ENCODE assay signal across 1 cellular context in genomic region chr12:48352157-48352775, GRCh38.
TF ChIP-seq lines count a peak whose summit lies in the region.

No MANE protein-coding gene starts in this region.

TF ChIP-seq in K562, 482 proteins besides CTCF, POLR2A, EP300 and RAD21 (continued from another document and continues in another):
- TF ChIP-seq MGA (IDR thresholded peaks at IDR 0.05), result peak; percentile 87
- no peak for TF ChIP-seq BRF2 (IDR thresholded peaks at IDR 0.05; ENCODE audit: borderline replicate concordance, insufficient read depth, insufficient read length)
- no peak for TF ChIP-seq NCOA6 (IDR thresholded peaks at IDR 0.05)
- TF ChIP-seq SMARCA4 (IDR thresholded peaks at IDR 0.05), result peak; percentile 62; the same call in 1 of the 2 replicates
- no peak for TF ChIP-seq FOXO4 (CRISPR knock-in tag; IDR thresholded peaks at IDR 0.05)
- no peak for TF ChIP-seq ZNF79 (CRISPR knock-in tag; IDR thresholded peaks at IDR 0.05; ENCODE audit: low read depth)
- TF ChIP-seq ZBTB9 (CRISPR knock-in tag; IDR thresholded peaks at IDR 0.05), result peak; percentile 71
- peak; percentile 48; the same call in 1 of the 2 replicates for TF ChIP-seq ATF7 (IDR thresholded peaks at IDR 0.05)
- TF ChIP-seq TARDBP (IDR thresholded peaks at IDR 0.05), result no peak
- no peak for TF ChIP-seq ZNF133 (CRISPR knock-in tag; IDR thresholded peaks at IDR 0.05)
- no peak for TF ChIP-seq SAFB2 (IDR thresholded peaks at IDR 0.05; ENCODE audit: borderline replicate concordance, low read depth, low read length, severe bottlenecking)
- TF ChIP-seq LCOR (CRISPR knock-in tag; IDR thresholded peaks at IDR 0.05), result no peak
- no peak for TF ChIP-seq ZNF398 (CRISPR knock-in tag; IDR thresholded peaks at IDR 0.05)
- TF ChIP-seq RBM14 (IDR thresholded peaks at IDR 0.05; ENCODE audit: borderline replicate concordance, insufficient read depth, low read depth, low read length), result no peak
- no peak for TF ChIP-seq ESRRB (CRISPR knock-in tag; IDR thresholded peaks at IDR 0.05; ENCODE audit: borderline replicate concordance)
- 0 out of 2 replicates have a peak, but pooled peaks have one; percentile 19 for TF ChIP-seq SMAD3 (CRISPR knock-in tag; conservative IDR thresholded peaks at IDR 0.05)
- no peak; a peak in 1 of 4 replicates for TF ChIP-seq HDAC1 (IDR thresholded peaks at IDR 0.05)
- TF ChIP-seq PRDM10 (IDR thresholded peaks at IDR 0.05; ENCODE audit: partially characterized antibody), result peak; percentile 82
- no peak for TF ChIP-seq ZNF140 (CRISPR knock-in tag; IDR thresholded peaks at IDR 0.05)
- no peak for TF ChIP-seq ARID2 (IDR thresholded peaks at IDR 0.05)
- TF ChIP-seq ZNF589 (CRISPR knock-in tag; IDR thresholded peaks at IDR 0.05; ENCODE audit: low read depth), result peak; percentile 67; the same call in 1 of the 2 replicates
- peak; percentile 74 for TF ChIP-seq TCF3 (CRISPR knock-in tag; IDR thresholded peaks at IDR 0.05)
- TF ChIP-seq GATAD2A (IDR thresholded peaks at IDR 0.05), result no peak
- peak; percentile 27; the same call in 1 of the 2 replicates for TF ChIP-seq CREM (IDR thresholded peaks at IDR 0.05; ENCODE audit: low read depth)
- TF ChIP-seq ZNF445 (CRISPR knock-in tag; IDR thresholded peaks at IDR 0.05; ENCODE audit: low read depth), result 0 out of 2 replicates have a peak, but pooled peaks have one; percentile 15
- 0 out of 2 replicates have a peak, but pooled peaks have one; percentile 29 for TF ChIP-seq RNF2 (IDR thresholded peaks at IDR 0.05)
- TF ChIP-seq SNIP1 (IDR thresholded peaks at IDR 0.05; ENCODE audit: low read depth), result no peak
- peak; percentile 59 for TF ChIP-seq MTA2 (IDR thresholded peaks at IDR 0.05; ENCODE audit: low read depth)
- TF ChIP-seq TRIM25 (IDR thresholded peaks at IDR 0.05; ENCODE audit: borderline replicate concordance), result no peak
- TF ChIP-seq BHLHE40 (IDR thresholded peaks at IDR 0.05; ENCODE audit: low read length), result no peak
- no peak for TF ChIP-seq SNRNP70 (optimal IDR thresholded peaks at IDR 0.05; ENCODE audit: low read depth, low read length)
- no peak for TF ChIP-seq PTRF (tag; IDR thresholded peaks at IDR 0.05)
- peak; percentile 43 for TF ChIP-seq HDAC3 (IDR thresholded peaks at IDR 0.05; ENCODE audit: borderline replicate concordance, partially characterized antibody)
- peak; percentile 11; the same call in 1 of the 2 replicates for TF ChIP-seq ADNP (tag; IDR thresholded peaks at IDR 0.05)
